In the genomic region with DNA sequence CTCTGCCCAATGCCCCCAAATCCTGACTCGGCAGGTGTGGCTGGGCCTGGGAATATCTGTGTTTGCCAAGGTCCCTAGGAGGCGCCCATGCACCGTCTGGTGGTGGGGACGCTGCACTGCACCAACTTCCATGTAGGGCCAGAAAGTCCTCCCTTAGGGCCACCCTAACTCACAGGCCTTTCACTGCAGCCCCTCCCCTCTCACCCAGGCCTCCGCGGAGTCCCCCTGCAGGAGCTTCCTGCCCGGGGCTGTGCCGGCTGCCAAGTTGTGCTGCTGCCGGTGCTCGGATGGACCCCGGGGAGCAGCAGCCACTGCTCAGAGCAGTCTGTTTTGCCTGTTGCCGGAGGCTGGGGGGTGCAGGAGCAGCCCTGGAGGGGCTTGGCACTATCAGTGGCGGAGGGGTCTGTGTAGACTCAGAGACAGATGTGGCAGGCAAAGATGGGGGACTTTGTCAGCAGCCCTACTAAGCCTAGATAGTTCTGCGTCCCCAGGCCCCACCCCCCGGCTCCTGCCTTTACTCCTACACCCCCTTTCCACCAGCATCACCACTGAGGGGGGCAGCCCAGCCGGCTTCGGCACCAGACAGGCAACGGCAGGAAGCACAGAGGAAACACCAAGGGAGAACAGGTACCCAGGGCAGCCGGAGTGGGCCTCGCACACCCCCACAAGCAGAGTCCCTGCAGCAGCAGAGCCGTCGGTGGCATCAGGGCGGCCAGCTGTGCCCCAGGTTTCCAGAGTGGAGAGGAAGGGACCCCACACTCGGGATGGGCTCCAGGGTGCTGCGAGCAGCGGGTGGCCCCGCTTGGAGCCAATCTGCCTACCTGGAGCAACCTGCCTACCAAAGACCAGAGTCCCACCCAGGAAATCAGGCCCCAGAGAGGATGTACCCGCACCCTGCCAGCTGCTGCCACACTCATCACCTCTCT, we compare ENCODE assay signal across 8 cellular contexts.
DNase-seq lines count a peak whose midpoint lies in the region; ATAC-seq, FAIRE-seq and TF ChIP-seq lines count a peak whose summit lies in the region.

No MANE protein-coding gene starts in this region.

- DNase-seq in NCI-H510A treated with DMSO at 0.1 percent for 48 hours (lab: John Stamatoyannopoulos, UW), result peak; percentile 30
- no peak for DNase-seq in NCI-H510A (lab: John Stamatoyannopoulos, UW)
- peak; percentile 17 for DNase-seq in NAMALWA (ENCODE audit: low spot score)
- DNase-seq in bronchial epithelial cell (ENCODE audit: low read depth), result peak; percentile 46
- DNase-seq in left kidney (ENCODE audit: low read depth, low spot score), result peak; percentile 82
- no peak for DNase-seq in type B pancreatic cell (ENCODE audit: extremely low spot score, unreplicated experiment)

- H3K36me3 ChIP-seq in bronchial epithelial cell (ENCODE audit: control insufficient read depth, insufficient read depth, low read length), result no peaks in the 10 kb centered on the region

- no peak for ATAC-seq in activated CD4-positive, CD25-positive, alpha-beta regulatory T cell treated with anti-CD3 and anti-CD28 coated beads, Interleukin-2, amount 50 U/mL, for 24 hours
- no peak for ATAC-seq in HG03442 (IDR thresholded peaks at IDR 0.05; ENCODE audit: unreplicated experiment)

- peaks cover 14% of the 10 kb centered on the region for H3K27me3 ChIP-seq in bronchial epithelial cell (ENCODE audit: control insufficient read depth, insufficient read depth, low read length)

- H3K4me1 Mint-ChIP-seq in type B pancreatic cell (ENCODE audit: unreplicated experiment), result peaks cover 62% of the 10 kb centered on the region

- no peak overlapping the region for H3K4me3 ChIP-seq in bronchial epithelial cell (ENCODE audit: low read depth, low read length)

- no peaks in the 10 kb centered on the region for H3K36me3 Mint-ChIP-seq in type B pancreatic cell

- TF ChIP-seq CTCF in bronchial epithelial cell (IDR thresholded peaks at IDR 0.05; ENCODE audit: insufficient read depth, low read length, severe bottlenecking) (peak; percentile 94), type B pancreatic cell (conservative IDR thresholded peaks at IDR 0.05) (peak; percentile 79)

- no peak for FAIRE-seq in bronchial epithelial cell (lab: Jason Lieb, UNC)

- H3K27me3 Mint-ChIP-seq in type B pancreatic cell, result peaks cover 24% of the 10 kb centered on the region

- no peak overlapping the region for H3K4me3 Mint-ChIP-seq in type B pancreatic cell

- no peaks in the 10 kb centered on the region for H3K9me3 Mint-ChIP-seq in type B pancreatic cell

- H3K27ac Mint-ChIP-seq in type B pancreatic cell, result no peak overlapping the region

Comparison
In these comparisons a context has a peak if more than half of its experiments do, and no peak if none do; other contexts are left out.
1. DNase-seq: peak in NCI-H510A treated with DMSO at 0.1 percent for 48 hours (single experiment), NAMALWA (single experiment), bronchial epithelial cell (single experiment) and left kidney (single experiment); none in NCI-H510A (single experiment) and type B pancreatic cell (single experiment).